25 cellular contexts compared by ENCODE assay signal in the genomic region with DNA sequence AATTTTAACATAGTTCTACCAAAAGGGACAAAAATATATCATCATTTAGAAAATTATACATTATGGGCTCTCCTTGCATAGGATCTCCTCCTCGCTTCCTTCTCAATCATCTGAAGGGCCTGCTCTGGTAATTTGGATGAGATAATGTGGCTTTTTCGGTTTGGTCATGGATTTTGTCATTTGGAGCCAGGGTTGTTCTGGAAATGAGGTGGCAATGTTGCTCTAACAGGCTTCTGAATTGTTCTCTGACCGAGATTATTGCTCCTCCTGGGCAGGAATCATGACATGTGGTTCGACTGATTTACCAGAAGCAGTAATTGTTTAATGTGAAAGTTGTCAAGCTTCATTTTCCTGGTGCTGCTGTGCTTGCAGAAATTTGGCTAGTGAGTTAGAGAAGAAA.
A peak's percentile ranks its signal among the peaks of the same experiment; 100 is the strongest.
DNase-seq lines count a peak whose midpoint lies in the region; ATAC-seq and TF ChIP-seq lines count a peak whose summit lies in the region.
"Had no signal": no experiment of that assay in that cellular context is flagged by ENCODE, and none has a peak within 500 bp of the region (broad histone marks: within the 10 kb centered on the region; RNA-seq: fewer than 3 reads in every experiment).

No MANE protein-coding gene starts in this region.

- H3K27ac ChIP-seq in KMS-11: no peak overlapping the region; the same call in 1 of the 2 replicates
- H3K27ac ChIP-seq: epithelial cell of prostate, heart right ventricle, HL-60, psoas muscle, SJCRH30, upper lobe of right lung had no signal

- H2AFZ ChIP-seq in KMS-11 (ENCODE audit: low read depth): no peak overlapping the region; the same call in 1 of the 2 replicates
- H2AFZ ChIP-seq: GM23338 had no signal

- no peaks in the 10 kb centered on the region for H4K20me1 ChIP-seq in KMS-11 (ENCODE audit: insufficient read depth)

- ATAC-seq in GM19395 (IDR thresholded peaks at IDR 0.05; ENCODE audit: unreplicated experiment): peak; percentile 33
- ATAC-seq in HG02884 (IDR thresholded peaks at IDR 0.05; ENCODE audit: unreplicated experiment): peak; percentile 33
- ATAC-seq in GM18873 (IDR thresholded peaks at IDR 0.05; ENCODE audit: low FRiP score, unreplicated experiment): no peak
- ATAC-seq in HG03139 (IDR thresholded peaks at IDR 0.05; ENCODE audit: unreplicated experiment): no peak
- ATAC-seq: activated CD8-positive, alpha-beta T cell treated with anti-CD3 and anti-CD28 coated beads, Interleukin-2, amount 10 ng/mL, durations not matched to agents 7 days and 5 days; GM23338; heart right ventricle; psoas muscle; T-cell; upper lobe of right lung had no signal

- DNase-seq in GM12865 (ENCODE audit: low read depth) (peak; percentile 76), cerebellum (ENCODE audit: low spot score) (no peak), NCI-H748 (lab: John Stamatoyannopoulos, UW; ENCODE audit: unreplicated experiment) (no peak)
- DNase-seq: activated CD4-positive, CD25-positive, alpha-beta regulatory T cell treated with anti-CD3 and anti-CD28 coated beads, Interleukin-2, amount 50 U/mL, for 72 hours; activated CD8-positive, alpha-beta T cell treated with anti-CD3 and anti-CD28 coated beads, Interleukin-2, amount 10 ng/mL, durations not matched to agents 7 days and 5 days; activated gamma-delta T cell; AML-193; CD4-positive, alpha-beta memory T cell; heart right ventricle; Kasumi-1; MV-4-11; NCI-H146; NCI-H510A treated with DMSO at 0.1 percent for 48 hours; psoas muscle; SJCRH30; T-cell; upper lobe of right lung had no signal

- H3K4me2 ChIP-seq in KMS-11: peak overlapping the region; percentile 33; the same call in 1 of the 2 replicates
- H3K4me2 ChIP-seq: GM23338 had no signal

- no peaks in the 10 kb centered on the region for H3K27me3 ChIP-seq in KMS-11 (ENCODE audit: insufficient read depth, low read depth)
- H3K27me3 ChIP-seq: heart right ventricle, SJCRH30, upper lobe of right lung had no signal

- no peak overlapping the region for H3K4me3 ChIP-seq in GM12865 (ENCODE audit: low read depth, low read length)
- H3K4me3 ChIP-seq in KMS-11 (IDR thresholded peaks at IDR 0.05; ENCODE audit: insufficient read depth, low read depth, low read length): peak overlapping the region; percentile 36
- H3K4me3 ChIP-seq: GM23338, heart right ventricle, psoas muscle, SJCRH30, upper lobe of right lung had no signal

- peaks cover 52% of the 10 kb centered on the region for H3K4me1 ChIP-seq in KMS-11 (ENCODE audit: low read depth, poor library complexity, severe bottlenecking)
- H3K4me1 ChIP-seq: heart right ventricle, psoas muscle, SJCRH30, upper lobe of right lung had no signal

- TF ChIP-seq CTCF in GM12865 (IDR thresholded peaks at IDR 0.05; ENCODE audit: insufficient read depth, low read depth, low read length, missing control alignments) (no peak), KMS-11 (conservative IDR thresholded peaks at IDR 0.05; ENCODE audit: low read depth, low read length) (no peak)

- H3K79me2 ChIP-seq in KMS-11 (ENCODE audit: insufficient read depth, low read depth): no peaks in the 10 kb centered on the region

- H3K36me3 ChIP-seq in KMS-11 (ENCODE audit: insufficient read depth): no peaks in the 10 kb centered on the region
- H3K36me3 ChIP-seq: heart right ventricle, SJCRH30, upper lobe of right lung had no signal

- H3K9ac ChIP-seq in KMS-11: no peak overlapping the region

Comparison
In these comparisons a context has a peak if more than half of its experiments do, and no peak if none do; other contexts are left out.
1. ATAC-seq: peak in GM19395 (single experiment) and HG02884 (single experiment); none in GM18873 (single experiment) and HG03139 (single experiment).